ENCODE assay signal across 9 cellular contexts in genomic region chr3:72338082-72338941, GRCh38.
DNase-seq lines count a peak whose midpoint lies in the region; ATAC-seq, FAIRE-seq and TF ChIP-seq lines count a peak whose summit lies in the region.
"Had no signal": no experiment of that assay in that cellular context is flagged by ENCODE, and none has a peak within 500 bp of the region (broad histone marks: within the 10 kb centered on the region; RNA-seq: fewer than 3 reads in every experiment).

No MANE protein-coding gene starts in this region.

- no peak overlapping the region for H3T11ph ChIP-seq in H9 (ENCODE audit: low read length)

- no peak overlapping the region for H4K8ac ChIP-seq in H9 (replicated peaks; ENCODE audit: insufficient read length, low read depth, low read length)

- no peak overlapping the region for H4K91ac ChIP-seq in H9 (ENCODE audit: insufficient read length, low read depth, low read length)

- H3K4ac ChIP-seq in H9 (ENCODE audit: low read depth, low read length) = no peak overlapping the region

- no peaks in the 10 kb centered on the region for H3K23me2 ChIP-seq in H9 (ENCODE audit: insufficient read length, low read depth, low read length, poor library complexity, severe bottlenecking)

- no peak overlapping the region for H3K4me2 ChIP-seq in H9 (ENCODE audit: insufficient read depth, insufficient read length, low read length)

- H3K4me1 Mint-ChIP-seq in H9 = peaks cover 17 to 22% of the 10 kb centered on the region in 2 experiments

- no peak overlapping the region for H2BK120ac ChIP-seq in H9 (ENCODE audit: low read depth, low read length, poor library complexity, severe bottlenecking)

- H2BK5ac ChIP-seq in H9 (ENCODE audit: insufficient read length, low read length) = no peak overlapping the region

- H3K14ac ChIP-seq in H9 (ENCODE audit: insufficient read depth, low read length) = no peak overlapping the region

- H3K27ac Mint-ChIP-seq in H9 = no peak overlapping the region

- H2AK5ac ChIP-seq in H9 (ENCODE audit: insufficient read length, low read length) = no peak overlapping the region

- DNase-seq in GM12891 (ENCODE audit: insufficient read length, low spot score) (no peak), SJCRH30 (no peak), epithelial cell of prostate (ENCODE audit: low read depth, low spot score) (peak; percentile 82), SIG-M5 treated with dmso at 0.1 percent for 504 hours (lab: John Stamatoyannopoulos, UW; ENCODE audit: unreplicated experiment) (no peak), NCI-H1694 treated with DMSO at 0.1 percent for 48 hours (lab: John Stamatoyannopoulos, UW) (no peak), H9 (no peak)
- DNase-seq in stimulated activated CD4-positive, alpha-beta T cell treated with anti-CD3 and anti-CD28 coated beads, Interleukin-2, amount 100 ng/mL, for 24 hours = peak; percentile 54 to 66

- H4K20me1 ChIP-seq in H9 (ENCODE audit: control insufficient read depth, insufficient read depth, insufficient read length) = peaks cover 3% of the 10 kb centered on the region

- H3K9me3 Mint-ChIP-seq in H9 = no peaks in the 10 kb centered on the region; a peak in 1 of 5 replicates

- H3K9ac ChIP-seq in H9 (ENCODE audit: extremely low read depth, insufficient read length, low read length) = no peak overlapping the region

- H3K18ac ChIP-seq in H9 (ENCODE audit: insufficient read length, low read depth, low read length) = no peak overlapping the region

- no peaks in the 10 kb centered on the region for H3K9me3 ChIP-seq in SJCRH30 (replicated peaks)
- no peaks in the 10 kb centered on the region for H3K9me3 ChIP-seq in H9 (ENCODE audit: control insufficient read depth, low read depth, low read length)

- no peak overlapping the region for H3K4me3 ChIP-seq in SJCRH30
- H3K4me3 ChIP-seq: SK-N-MC had no signal

- no peak overlapping the region for H4K5ac ChIP-seq in H9 (ENCODE audit: insufficient read length, low read depth, low read length)

- H3K4me3 Mint-ChIP-seq in H9 = no peak overlapping the region

- H3K36me3 Mint-ChIP-seq in H9 (ENCODE audit: insufficient read depth in 1 of 3, low read depth in 3 of 3) = no peaks in the 10 kb centered on the region

- WGBS in H9 (ENCODE audit: extremely low coverage, insufficient read length, low lambda C conversion rate) = no CpG with 5 or more reads among the region's 8 CpGs

- no peaks in the 10 kb centered on the region for H3K79me1 ChIP-seq in H9 (ENCODE audit: insufficient read depth, low read depth, low read length, poor library complexity, severe bottlenecking)

- no peak overlapping the region for H2BK12ac ChIP-seq in H9 (ENCODE audit: insufficient read length, low read depth, low read length)

- H3K27ac ChIP-seq in SJCRH30 = peak overlapping the region; percentile 67
- peak overlapping the region; percentile 94 for H3K27ac ChIP-seq in epithelial cell of prostate
- no peak overlapping the region for H3K27ac ChIP-seq in H9 (ENCODE audit: insufficient read length, low read depth, low read length)
- H3K27ac ChIP-seq: SK-N-MC had no signal

- TF ChIP-seq POLR2A in GM12891 (IDR thresholded peaks at IDR 0.05; ENCODE audit: low read depth, low read length) = no peak

- peaks cover 10% of the 10 kb centered on the region for H3K4me1 ChIP-seq in SJCRH30
- peaks cover 3% of the 10 kb centered on the region; the same call in 1 of the 2 replicates for H3K4me1 ChIP-seq in H9 (ENCODE audit: insufficient read depth, low read length)

- H2BK20ac ChIP-seq in H9 (ENCODE audit: low read depth, low read length, poor library complexity, severe bottlenecking) = no peak overlapping the region

- H3K23ac ChIP-seq in H9 (ENCODE audit: insufficient read length, low read depth, low read length) = no peak overlapping the region

- H3K27me3 ChIP-seq in SJCRH30 (no peaks in the 10 kb centered on the region), H9 (ENCODE audit: insufficient read depth, low read length) (no peaks in the 10 kb centered on the region)

- peaks cover 23% of the 10 kb centered on the region for H3K27me3 Mint-ChIP-seq in H9 (ENCODE audit: low read depth)

- no peak for TF ChIP-seq CTCF in H9 (conservative IDR thresholded peaks at IDR 0.05)

- peak; percentile 86 for FAIRE-seq in GM12891 (lab: Jason Lieb, UNC)

- no peaks in the 10 kb centered on the region for H3K36me3 ChIP-seq in SJCRH30

- no peak overlapping the region for H2AFZ ChIP-seq in H9 (ENCODE audit: low read length)

- H2BK15ac ChIP-seq in H9 (ENCODE audit: low read depth, low read length) = no peak overlapping the region

- H3K79me2 ChIP-seq in H9 (ENCODE audit: insufficient read depth, low read length) = no peaks in the 10 kb centered on the region

- ATAC-seq in HG02798 (IDR thresholded peaks at IDR 0.05; ENCODE audit: poor library complexity, unreplicated experiment) = no peak

- H3K56ac ChIP-seq in H9 (ENCODE audit: insufficient read length, low read depth, low read length) = no peak overlapping the region

TF ChIP-seq in GM12891, 5 proteins besides CTCF, POLR2A, EP300 and RAD21:
- no peak for TF ChIP-seq TAF1 (IDR thresholded peaks at IDR 0.05; ENCODE audit: low read depth, low read length)
- no peak for TF ChIP-seq PAX5 (IDR thresholded peaks at IDR 0.05; ENCODE audit: insufficient read depth, low read length, severe bottlenecking)
- no peak for TF ChIP-seq SPI1 (IDR thresholded peaks at IDR 0.05; ENCODE audit: low read depth, low read length)
- TF ChIP-seq POLR2AphosphoS5 (IDR thresholded peaks at IDR 0.05; ENCODE audit: low read depth, low read length) = no peak
- TF ChIP-seq POU2F2 (IDR thresholded peaks at IDR 0.05; ENCODE audit: low read depth, low read length) = no peak

Comparison
In these comparisons a context has a peak if more than half of its experiments do, and no peak if none do; other contexts are left out.
1. DNase-seq: peak in epithelial cell of prostate (single experiment) and stimulated activated CD4-positive, alpha-beta T cell treated with anti-CD3 and anti-CD28 coated beads, Interleukin-2, amount 100 ng/mL, for 24 hours (2 of 2); none in GM12891 (single experiment), SJCRH30 (0 of 2), SIG-M5 treated with dmso at 0.1 percent for 504 hours (single experiment), NCI-H1694 treated with DMSO at 0.1 percent for 48 hours (single experiment) and H9 (single experiment).